In genomic region chr2:86440631-86441391, GRCh38 we compare ENCODE assay signal across 1 cellular context.
TF ChIP-seq lines count a peak whose summit lies in the region.

KDM3A (plus strand) TSS chr2:86441371; CDS start chr2:86442048, 677 bp downstream.

TF ChIP-seq in GM12878, 131 proteins besides CTCF, POLR2A, EP300 and RAD21 (continued from another document and continues in another):
- TF ChIP-seq E4F1 (IDR thresholded peaks at IDR 0.05; ENCODE audit: borderline replicate concordance, partially characterized antibody): peak; percentile 62
- TF ChIP-seq KAT2A (conservative IDR thresholded peaks at IDR 0.05; ENCODE audit: control insufficient read depth, low read depth, low read length): no peak
- TF ChIP-seq RBBP5 (conservative IDR thresholded peaks at IDR 0.05): peak; percentile 95; the same call in 1 of the 2 replicates
- TF ChIP-seq CEBPB (IDR thresholded peaks at IDR 0.05; ENCODE audit: borderline replicate concordance in 1 of 2, low read depth in 2 of 2, low read length in 2 of 2): peak in 1 of 2 experiments; percentile 36; a peak in 1 of 4 replicates
- peak; percentile 95 for TF ChIP-seq ATF7 (IDR thresholded peaks at IDR 0.05; ENCODE audit: low read depth)
- 0 out of 2 replicates have a peak, but pooled peaks have one; percentile 36 for TF ChIP-seq TCF12 (IDR thresholded peaks at IDR 0.05; ENCODE audit: low read depth, low read length)
- no peak for TF ChIP-seq HDAC6 (IDR thresholded peaks at IDR 0.05; ENCODE audit: unreplicated experiment)
- TF ChIP-seq IRF3 (IDR thresholded peaks at IDR 0.05): peak; percentile 69
- TF ChIP-seq SMAD5 (IDR thresholded peaks at IDR 0.05; ENCODE audit: low read depth): no peak
- TF ChIP-seq TCF7 (IDR thresholded peaks at IDR 0.05; ENCODE audit: borderline replicate concordance): peak; percentile 53; the same call in 1 of the 2 replicates
- TF ChIP-seq NFYA (IDR thresholded peaks at IDR 0.05; ENCODE audit: borderline replicate concordance, low read depth, low read length): no peak
- TF ChIP-seq HDGF (IDR thresholded peaks at IDR 0.05): 0 out of 2 replicates have a peak, but pooled peaks have one; percentile 29
- TF ChIP-seq MXI1 (IDR thresholded peaks at IDR 0.05; ENCODE audit: low read depth, low read length): peak; percentile 57
- no peak for TF ChIP-seq PAX5 (IDR thresholded peaks at IDR 0.05; ENCODE audit: borderline replicate concordance, low read depth, low read length)
- TF ChIP-seq ETV6 (conservative IDR thresholded peaks at IDR 0.05 in 1 of 2, IDR thresholded peaks at IDR 0.05 in 1 of 2; ENCODE audit: borderline replicate concordance in 1 of 2, low read depth in 1 of 2): peak in 1 of 2 experiments; percentile 54; a peak in 2 of 4 replicates
- peak; percentile 93 for TF ChIP-seq FOXM1 (IDR thresholded peaks at IDR 0.05; ENCODE audit: low read depth, low read length)
- peak; percentile 81 for TF ChIP-seq RELA (IDR thresholded peaks at IDR 0.05; ENCODE audit: borderline replicate concordance, partially characterized antibody)
- no peak for TF ChIP-seq SMAD1 (IDR thresholded peaks at IDR 0.05; ENCODE audit: low read depth, partially characterized antibody)
- TF ChIP-seq EGR1 (IDR thresholded peaks at IDR 0.05; ENCODE audit: borderline replicate concordance in 1 of 2, low read depth in 2 of 2, low read length in 2 of 2): peak in 1 of 2 experiments; percentile 96; a peak in 2 of 3 replicates
- peak; percentile 84; the same call in 1 of the 2 replicates for TF ChIP-seq ZNF217 (IDR thresholded peaks at IDR 0.05)
- peak; percentile 72; the same call in 1 of the 2 replicates for TF ChIP-seq ZBED1 (IDR thresholded peaks at IDR 0.05; ENCODE audit: borderline replicate concordance)
- no peak for TF ChIP-seq ZBTB4 (CRISPR knock-in tag; IDR thresholded peaks at IDR 0.05)
- peak; percentile 72 for TF ChIP-seq ATF2 (IDR thresholded peaks at IDR 0.05; ENCODE audit: low read length)
- peak; percentile 88 for TF ChIP-seq KLF5 (IDR thresholded peaks at IDR 0.05; ENCODE audit: partially characterized antibody)
- peak; percentile 58 for TF ChIP-seq SP1 (IDR thresholded peaks at IDR 0.05; ENCODE audit: low read depth, low read length)
- TF ChIP-seq RB1 (IDR thresholded peaks at IDR 0.05; ENCODE audit: borderline replicate concordance): peak; percentile 94; the same call in 1 of the 2 replicates
- no peak for TF ChIP-seq FOS (IDR thresholded peaks at IDR 0.05; ENCODE audit: borderline replicate concordance, extremely low read depth, insufficient read length)
- TF ChIP-seq MYC (IDR thresholded peaks at IDR 0.05; ENCODE audit: insufficient read depth, insufficient read length, insufficient replicate concordance, low read length, severe bottlenecking): peak; percentile 79
- TF ChIP-seq POLR2AphosphoS2 (IDR thresholded peaks at IDR 0.05; ENCODE audit: low read depth, low read length): no peak
- peak; percentile 63; the same call in 1 of the 2 replicates for TF ChIP-seq FOXK2 (IDR thresholded peaks at IDR 0.05)
- no peak for TF ChIP-seq E2F4 (IDR thresholded peaks at IDR 0.05; ENCODE audit: low read depth, low read length)
- TF ChIP-seq MEF2B (IDR thresholded peaks at IDR 0.05; ENCODE audit: partially characterized antibody, poor library complexity, severe bottlenecking): peak; percentile 90
- 0 out of 2 replicates have a peak, but pooled peaks have one; percentile 29 for TF ChIP-seq TCF3 (IDR thresholded peaks at IDR 0.05; ENCODE audit: borderline replicate concordance, insufficient read depth, low read depth, low read length)
- peak; percentile 98 for TF ChIP-seq IKZF1 (conservative IDR thresholded peaks at IDR 0.05)
- TF ChIP-seq SUPT20H (IDR thresholded peaks at IDR 0.05; ENCODE audit: borderline replicate concordance, control insufficient read depth, low read depth, low read length): no peak
- TF ChIP-seq STAT3 (IDR thresholded peaks at IDR 0.05; ENCODE audit: low read depth, low read length): no peak
- peak; percentile 100 for TF ChIP-seq MAX (IDR thresholded peaks at IDR 0.05; ENCODE audit: low read depth, low read length)
- TF ChIP-seq ZNF384 (IDR thresholded peaks at IDR 0.05; ENCODE audit: borderline replicate concordance, low read depth, low read length): peak; percentile 88
- peak; percentile 18; the same call in 1 of the 2 replicates for TF ChIP-seq ESRRA (IDR thresholded peaks at IDR 0.05; ENCODE audit: low read length)
- TF ChIP-seq NR2C2 (IDR thresholded peaks at IDR 0.05; ENCODE audit: borderline replicate concordance, control insufficient read depth, insufficient read length, low read depth): no peak
- TF ChIP-seq SMARCA5 (IDR thresholded peaks at IDR 0.05): no peak
- peak; percentile 77 for TF ChIP-seq USF1 (IDR thresholded peaks at IDR 0.05; ENCODE audit: borderline replicate concordance, extremely low read length, insufficient read depth, low read depth, low read length)
- no peak for TF ChIP-seq BRCA1 (IDR thresholded peaks at IDR 0.05; ENCODE audit: low read depth, low read length)
- TF ChIP-seq KDM1A (IDR thresholded peaks at IDR 0.05; ENCODE audit: borderline replicate concordance): no peak
- TF ChIP-seq ZBTB11 (CRISPR knock-in tag; IDR thresholded peaks at IDR 0.05): no peak
- TF ChIP-seq RUNX3 (IDR thresholded peaks at IDR 0.05; ENCODE audit: low read length): peak; percentile 97
- no peak for TF ChIP-seq ZZZ3 (IDR thresholded peaks at IDR 0.05; ENCODE audit: control insufficient read depth, insufficient read length, low read depth)
- peak; percentile 48; the same call in 1 of the 2 replicates for TF ChIP-seq RCOR1 (conservative IDR thresholded peaks at IDR 0.05; ENCODE audit: low read depth, low read length)
- peak; percentile 97 for TF ChIP-seq YY1 (IDR thresholded peaks at IDR 0.05; ENCODE audit: low read depth, low read length)
- peak; percentile 54; the same call in 1 of the 2 replicates for TF ChIP-seq NR2C1 (IDR thresholded peaks at IDR 0.05)
- TF ChIP-seq NKRF (conservative IDR thresholded peaks at IDR 0.05): no peak
- peak; percentile 99 for TF ChIP-seq NRF1 (conservative IDR thresholded peaks at IDR 0.05; ENCODE audit: low read depth, low read length)
